9 cellular contexts compared by ENCODE assay signal in genomic region chr11:10322401-10322800, GRCh38. TPM values are rescaled to one million over a fixed set of nuclear protein-coding genes. Genes with fewer than 3 reads are reported as not detected.
DNase-seq lines count a peak whose midpoint lies in the region; ATAC-seq and TF ChIP-seq lines count a peak whose summit lies in the region.
"Had no signal": no experiment of that assay in that cellular context is flagged by ENCODE, and none has a peak within 500 bp of the region (broad histone marks: within the 10 kb centered on the region; RNA-seq: fewer than 3 reads in every experiment).

No MANE protein-coding gene starts in this region.

- no peaks in the 10 kb centered on the region for H3F3A ChIP-seq in Loucy (ENCODE audit: low read depth)

- H3K36me3 ChIP-seq in ACC112 (ENCODE audit: insufficient read depth, low read length), result no peaks in the 10 kb centered on the region
- no peaks in the 10 kb centered on the region for H3K36me3 ChIP-seq in Loucy (ENCODE audit: insufficient read depth, low read length)
- no peaks in the 10 kb centered on the region for H3K36me3 ChIP-seq in mammary epithelial cell (ENCODE audit: insufficient read depth, low read length)

- H3K27me3 ChIP-seq in ACC112 (ENCODE audit: insufficient read depth, low read length) (no peaks in the 10 kb centered on the region), Loucy (ENCODE audit: insufficient read depth, low read length, poor library complexity, severe bottlenecking) (no peaks in the 10 kb centered on the region), mammary epithelial cell (ENCODE audit: insufficient read depth, low read length) (no peaks in the 10 kb centered on the region)

- H3K4me3 ChIP-seq in ACC112 (ENCODE audit: low read depth, low read length), result no peak overlapping the region
- no peak overlapping the region for H3K4me3 ChIP-seq in Loucy (ENCODE audit: low read length, poor library complexity, severe bottlenecking)
- H3K4me3 ChIP-seq in mammary epithelial cell (replicated peaks in 1 of 3; ENCODE audit: insufficient read depth in 1 of 3, low read depth in 2 of 3, low read length in 3 of 3), result no peak overlapping the region

- peaks cover 50% of the 10 kb centered on the region for H3K4me1 ChIP-seq in ACC112 (ENCODE audit: control insufficient read depth, insufficient read depth, low read length, unreplicated experiment)
- peaks cover 39% of the 10 kb centered on the region for H3K4me1 ChIP-seq in Loucy (ENCODE audit: insufficient read depth, low read length, poor library complexity, severe bottlenecking)
- peaks cover 6% of the 10 kb centered on the region for H3K4me1 ChIP-seq in mammary epithelial cell (ENCODE audit: insufficient read depth, low read length)

- no peaks in the 10 kb centered on the region for H3K9me3 Mint-ChIP-seq in nephron
- H3K9me3 Mint-ChIP-seq: CD4-positive, alpha-beta T cell had no signal

- H3K79me2 ChIP-seq in ACC112 (ENCODE audit: control insufficient read depth, insufficient read depth, low read length, unreplicated experiment) (no peaks in the 10 kb centered on the region), Loucy (ENCODE audit: insufficient read depth, low read length) (no peaks in the 10 kb centered on the region), mammary epithelial cell (ENCODE audit: insufficient read depth, low read length) (no peaks in the 10 kb centered on the region)

- peak overlapping the region; percentile 41 to 70 (median 63) for H3K27ac Mint-ChIP-seq in nephron
- H3K27ac Mint-ChIP-seq: CD4-positive, alpha-beta T cell had no signal

- H3K4me1 Mint-ChIP-seq in nephron, result peaks cover 60% of the 10 kb centered on the region

- no peaks in the 10 kb centered on the region for H3K27me3 Mint-ChIP-seq in nephron (ENCODE audit: low read depth)

- H3K36me3 Mint-ChIP-seq in nephron (ENCODE audit: low read depth), result no peaks in the 10 kb centered on the region

- no peak for ATAC-seq in GM21367 (IDR thresholded peaks at IDR 0.05; ENCODE audit: unreplicated experiment)

- BruUV-seq in mammary epithelial cell (replicated peaks; lab: Mats Ljungman, UMichigan), result no TSS peak

- H3K27ac ChIP-seq in ACC112 (ENCODE audit: low read depth, low read length) (peak overlapping the region; percentile 72), mammary epithelial cell (ENCODE audit: insufficient read depth, low read depth, low read length) (peak overlapping the region; percentile 57)

- dilution Hi-C loops in mammary epithelial cell (cut with HindIII; ENCODE audit: low sequenced_read_pairs), result no loop called here

- no peak overlapping the region for H3K9ac ChIP-seq in Loucy (ENCODE audit: low read depth, low read length, poor library complexity, severe bottlenecking)
- H3K9ac ChIP-seq in mammary epithelial cell (ENCODE audit: insufficient read depth, low read length), result peak overlapping the region; percentile 9

- in situ Hi-C loops in mammary epithelial cell (cut with MboI; ENCODE audit: low sequenced_read_pairs in 2 of 2), result loop anchor here in 1 of 2 donors (25.0 kb wide), 4 partner anchors 335 to 710 kb away; no protein-coding TSS in a partner anchor

- no peak overlapping the region for H3K4me3 Mint-ChIP-seq in nephron
- H3K4me3 Mint-ChIP-seq: CD4-positive, alpha-beta T cell had no signal

- H3K9me2 ChIP-seq in Loucy (replicated peaks; ENCODE audit: low read depth, low read length), result no peaks in the 10 kb centered on the region

- no peak for DNase-seq in mammary epithelial cell
- no peak for DNase-seq in DMS53 (lab: John Stamatoyannopoulos, UW)
- DNase-seq in DMS153 (lab: John Stamatoyannopoulos, UW), result no peak
- no peak for DNase-seq in posterior vena cava (ENCODE audit: low spot score)

- H4K20me1 ChIP-seq in Loucy (ENCODE audit: insufficient read depth, low read length, poor library complexity, severe bottlenecking) (no peaks in the 10 kb centered on the region), mammary epithelial cell (ENCODE audit: insufficient read depth, low read length) (no peaks in the 10 kb centered on the region)

- CTCF ChIA-PET in mammary epithelial cell (lab: Charles Lee; ENCODE audit: low non-redundant PET), result no interaction called here

- H3K9me3 ChIP-seq in Loucy (ENCODE audit: insufficient read depth, low read depth, low read length), result no peaks in the 10 kb centered on the region
- H3K9me3 ChIP-seq in mammary epithelial cell (replicated peaks; ENCODE audit: insufficient read depth, low read length), result no peaks in the 10 kb centered on the region

- no peak for TF ChIP-seq CTCF in Loucy (conservative IDR thresholded peaks at IDR 0.05; ENCODE audit: low read length)
- TF ChIP-seq CTCF in mammary epithelial cell (conservative IDR thresholded peaks at IDR 0.05 in 1 of 2, IDR thresholded peaks at IDR 0.05 in 1 of 2; ENCODE audit: extremely low read depth in 1 of 2, insufficient read depth in 1 of 2, low read depth in 1 of 2, low read length in 2 of 2), result no peak
- TF ChIP-seq CTCF in nephron (IDR thresholded peaks at IDR 0.05; ENCODE audit: unreplicated experiment in 3 of 3), result no peak

- WGBS in mammary epithelial cell (ENCODE audit: low coverage, missing lambda C conversion rate), result 90% methylated on average over 2 of the region's 2 CpGs

- intact Hi-C loops in mammary epithelial cell (cut with micrococcal nuclease), result loop anchor here (2.0 to 5.0 kb wide), 2 partner anchors 350 to 710 kb away; no protein-coding TSS in a partner anchor
- intact Hi-C loops in posterior vena cava (cut with DNase I), result loop anchor here (2.0 to 5.0 kb wide), 3 partner anchors 14 to 565 kb away; no protein-coding TSS in a partner anchor

- H3K4me2 ChIP-seq in Loucy (ENCODE audit: low read depth, low read length, poor library complexity, severe bottlenecking) (peak overlapping the region; percentile 46), mammary epithelial cell (ENCODE audit: insufficient read depth, low read depth, low read length) (peak overlapping the region; percentile 47)

- H2AFZ ChIP-seq in ACC112 (ENCODE audit: low read length, unreplicated experiment), result peak overlapping the region; percentile 44
- H2AFZ ChIP-seq in Loucy (ENCODE audit: low read length), result peak overlapping the region; percentile 70; the same call in 1 of the 2 replicates
- H2AFZ ChIP-seq in mammary epithelial cell (ENCODE audit: low read depth, low read length), result peak overlapping the region; percentile 77

RNA-seq across cellular contexts. Expression of gene ADM, which starts 17.5 kb away (rescaled TPM):
- total RNA-seq in mammary epithelial cell, result 100 to 1,000 TPM in 1 of 2 donors, 10 to 100 TPM in 1; 74.6 to 231 TPM
- 48.9 TPM for polyA plus RNA-seq in mammary epithelial cell
- polyA minus RNA-seq in mammary epithelial cell, result 28.9 TPM
- 10 to 100 TPM; 36.5 to 52.2 TPM for total RNA-seq in posterior vena cava

RNA-seq across cellular contexts. Expression of gene SBF2, which starts 28.4 kb away (rescaled TPM):
- 10 to 100 TPM; 32.0 to 32.7 TPM for total RNA-seq in mammary epithelial cell
- 19.1 TPM for polyA plus RNA-seq in mammary epithelial cell
- 61.2 TPM for polyA minus RNA-seq in mammary epithelial cell
- total RNA-seq in posterior vena cava, result 10 to 100 TPM; 53.4 to 58.9 TPM
